Comparison of ENCODE assay signal across 8 cellular contexts in the genomic region with DNA sequence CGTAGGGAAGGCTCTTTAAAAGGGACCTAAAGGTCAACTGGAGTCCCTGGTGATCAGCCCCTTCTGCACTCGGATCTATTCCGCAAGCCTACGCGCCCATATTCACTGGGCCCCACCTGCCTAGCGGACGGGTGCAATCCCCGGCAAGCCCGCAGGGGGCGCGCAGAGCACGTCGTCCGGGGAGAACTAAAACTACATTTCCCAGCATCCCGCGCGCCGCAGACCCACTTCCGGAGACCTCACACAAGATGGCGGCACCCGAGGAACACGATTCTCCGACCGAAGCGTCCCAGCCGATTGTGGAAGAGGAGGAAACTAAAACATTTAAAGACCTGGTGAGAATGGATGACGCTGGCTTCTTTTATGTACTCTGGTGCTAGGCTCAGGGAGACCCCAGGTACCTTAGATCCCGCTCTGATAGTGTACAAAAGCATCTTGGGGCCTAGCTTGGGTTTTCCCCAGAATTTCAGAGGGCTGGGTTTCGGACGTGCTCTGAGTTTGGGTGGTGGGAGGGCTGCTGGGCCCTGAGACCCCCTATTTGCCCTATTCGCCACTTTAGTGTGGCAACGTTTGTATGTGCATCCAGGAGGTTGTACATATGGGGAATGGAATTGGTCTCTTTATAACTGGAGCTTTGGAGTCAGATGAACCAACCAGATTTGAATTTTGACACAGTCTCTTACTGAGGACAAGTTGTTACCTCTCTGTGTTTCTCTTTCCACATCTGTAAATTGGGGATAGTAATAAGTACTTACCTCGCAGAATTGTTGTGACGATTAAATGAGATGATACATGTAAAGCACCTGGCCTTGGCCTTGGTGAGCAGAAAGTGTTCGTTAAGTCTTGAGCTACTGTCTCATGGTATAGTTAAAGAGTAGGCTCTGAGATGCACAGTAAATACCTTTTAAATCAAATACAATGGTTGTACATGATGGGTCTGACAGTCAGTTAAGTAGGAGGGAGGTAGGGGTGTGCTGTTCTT. TPM values are rescaled to one million over a fixed set of nuclear protein-coding genes. Genes with fewer than 3 reads are reported as not detected.
A peak's percentile ranks its signal among the peaks of the same experiment; 100 is the strongest.
DNase-seq lines count a peak whose midpoint lies in the region; ATAC-seq and TF ChIP-seq lines count a peak whose summit lies in the region.

A gene (plus strand): TSS at position 227 of the 982 bp plus-strand sequence. CDS start 22 bp downstream, at position 249.

- RAD21 ChIA-PET in HCT116 (lab: Charles Lee; ENCODE audit: low non-redundant PET in 1 of 2, low total read pairs in 2 of 2, uncharacterized antibody in 2 of 2, unreplicated experiment in 2 of 2), result interaction anchor here in 1 of 2 experiments (1.7 kb wide), 1 partner anchor 78 kb away, joined by 4 read pairs; a partner anchor contains a TSS

- BruUV-seq in HCT116 (replicated peaks; lab: Mats Ljungman, UMichigan), result TSS peak; percentile 58

- no peak for TF ChIP-seq EP300 in SK-N-SH (IDR thresholded peaks at IDR 0.05; ENCODE audit: borderline replicate concordance in 1 of 2, low read depth in 1 of 2, low read length in 1 of 2)

- peak; percentile 75 for DNase-seq in GM04504 (ENCODE audit: low read depth)
- DNase-seq in HCT116 (ENCODE audit: low read depth, low spot score), result peak; percentile 82
- peak; percentile 85 for DNase-seq in MV-4-11 (lab: John Stamatoyannopoulos, UW)
- DNase-seq in SK-N-SH, result peak; percentile 92
- DNase-seq in activated naive CD4-positive, alpha-beta T cell treated with anti-CD3 and anti-CD28 coated beads, Interleukin-2, amount 50 U/mL, for 16 hours, result peak; percentile 98
- no peak for DNase-seq in glomerular endothelial cell (ENCODE audit: extremely low read depth, low read depth, low spot score)
- peak; percentile 98 for DNase-seq in omental fat pad (ENCODE audit: low spot score)
- DNase-seq in testis, result peak; percentile 98

- H3K9me3 ChIP-seq in HCT116 (ENCODE audit: control insufficient read depth in 1 of 2, insufficient read depth in 1 of 2, low read depth in 1 of 2, low read length in 2 of 2) (no peaks in the 10 kb centered on the region), SK-N-SH (no peaks in the 10 kb centered on the region), testis (no peaks in the 10 kb centered on the region)

- TF ChIP-seq POLR2A in HCT116 (IDR thresholded peaks at IDR 0.05; ENCODE audit: borderline replicate concordance, extremely low read depth, insufficient read depth, insufficient read length) (peak; percentile 65), testis (IDR thresholded peaks at IDR 0.05) (no peak)

- TF ChIP-seq RAD21 in HCT116 (IDR thresholded peaks at IDR 0.05; ENCODE audit: low read depth), result peak; percentile 63
- TF ChIP-seq RAD21 in SK-N-SH (IDR thresholded peaks at IDR 0.05; ENCODE audit: low read length), result peak; percentile 61

- H3K4me1 ChIP-seq in HCT116 (ENCODE audit: control insufficient read depth in 1 of 2, insufficient read depth in 2 of 2, low read length in 2 of 2) (peaks cover 12 to 61% of the 10 kb centered on the region in 2 experiments; a peak in 3 of 4 replicates), SK-N-SH (ENCODE audit: control insufficient read depth in 1 of 2, insufficient read depth in 2 of 2, low read depth in 1 of 2, low read length in 1 of 2) (peaks cover 8 to 10% of the 10 kb centered on the region in 2 experiments), testis (peaks cover 34% of the 10 kb centered on the region)

- CTCF ChIA-PET in HCT116 (lab: Charles Lee) (interaction anchor here (0.8 to 2.1 kb wide), 8 partner anchors 9 to 170 kb away, joined by 3 to 12 read pairs (median 3); no protein-coding TSS in a partner anchor), SK-N-SH (lab: Yijun Ruan, JAX) (interaction anchor here (0.7 to 3.8 kb wide), 18 partner anchors 8 to 170 kb away, joined by 3 to 23 read pairs (median 5); no protein-coding TSS in a partner anchor)

- H3K9me2 ChIP-seq in HCT116 (ENCODE audit: insufficient read depth) (no peaks in the 10 kb centered on the region), SK-N-SH (no peaks in the 10 kb centered on the region)

- H3K9ac ChIP-seq in HCT116 (ENCODE audit: low read length) (peak within 1 kb of the TSS; percentile 98), SK-N-SH (peak within 1 kb of the TSS; percentile 97)

- H3K79me2 ChIP-seq in HCT116 (ENCODE audit: insufficient read depth, low read length) (peaks cover 52% of the 10 kb centered on the region), SK-N-SH (ENCODE audit: insufficient read depth) (peaks cover 53% of the 10 kb centered on the region)

- WGBS in SK-N-SH (ENCODE audit: low lambda C conversion rate), result 5% methylated on average over 31 of the region's 35 CpGs
- 1 to 2% methylated on average over 23 to 35 of the region's 35 CpGs for WGBS in testis, 2 donors

- H4K20me1 ChIP-seq in HCT116 (ENCODE audit: insufficient read depth) (no peaks in the 10 kb centered on the region), SK-N-SH (ENCODE audit: insufficient read depth) (no peaks in the 10 kb centered on the region)

- peak; percentile 86 to 90 (median 88) for TF ChIP-seq CTCF in HCT116 (IDR thresholded peaks at IDR 0.05 in 2 of 3, conservative IDR thresholded peaks at IDR 0.05 in 1 of 3; ENCODE audit: borderline replicate concordance in 1 of 3, insufficient read depth in 1 of 3, low read depth in 2 of 3, low read length in 2 of 3)
- TF ChIP-seq CTCF in SK-N-SH (IDR thresholded peaks at IDR 0.05), result peak; percentile 82
- peak in 2 of 3 donors; percentile 47 to 81 for TF ChIP-seq CTCF in omental fat pad (IDR thresholded peaks at IDR 0.05)
- peak; percentile 98 to 99 (median 98) for TF ChIP-seq CTCF in testis (IDR thresholded peaks at IDR 0.05)

- POLR2A ChIA-PET in HCT116 (lab: Charles Lee) (interaction anchor here (1.2 to 2.2 kb wide), 4 partner anchors 10 to 83 kb away, joined by 3 to 9 read pairs (median 4); no protein-coding TSS in a partner anchor), SK-N-SH (lab: Yijun Ruan, JAX) (interaction anchor here (0.8 to 1.6 kb wide), 2 partner anchors 12 to 21 kb away, joined by 3 to 8 read pairs; no protein-coding TSS in a partner anchor)

- no peaks in the 10 kb centered on the region for H3K27me3 ChIP-seq in HCT116 (ENCODE audit: insufficient read depth, low read length)
- no peaks in the 10 kb centered on the region for H3K27me3 ChIP-seq in SK-N-SH (ENCODE audit: insufficient read depth)
- H3K27me3 ChIP-seq in testis, result no peaks in the 10 kb centered on the region

- ATAC-seq in HCT116, result peak; percentile 93
- peak; percentile 99 for ATAC-seq in omental fat pad (ENCODE audit: low FRiP score)

- H3K4me2 ChIP-seq in HCT116 (ENCODE audit: low read length) (peak within 1 kb of the TSS; percentile 92), SK-N-SH (peak within 1 kb of the TSS; percentile 88)

- H3K36me3 ChIP-seq in HCT116 (ENCODE audit: control insufficient read depth in 1 of 2, insufficient read depth in 2 of 2, low read length in 2 of 2) (peaks cover 12 to 36% of the 10 kb centered on the region in 2 experiments), SK-N-SH (replicated peaks in 1 of 2; ENCODE audit: control insufficient read depth in 1 of 2, insufficient read depth in 2 of 2, low read length in 1 of 2) (peaks cover 28 to 29% of the 10 kb centered on the region in 2 experiments), testis (ENCODE audit: low read depth, missing control alignments) (no peaks in the 10 kb centered on the region)

- intact Hi-C loops in HCT116 (cut with micrococcal nuclease), result loop anchor here (2.0 to 10.0 kb wide), 3 partner anchors 77 to 281 kb away; a partner anchor contains a TSS
- intact Hi-C loops in testis (cut with DNase I; ENCODE audit: low total_unique reads), result no loop called here

- peak within 1 kb of the TSS; percentile 67 for H3K27ac ChIP-seq in HCT116 (ENCODE audit: low read depth, low read length)
- peak within 1 kb of the TSS; percentile 75 to 82 for H3K27ac ChIP-seq in SK-N-SH (ENCODE audit: low read depth in 2 of 2, low read length in 1 of 2)
- H3K27ac ChIP-seq in testis, result peak within 1 kb of the TSS; percentile 57 to 79

- peak within 1 kb of the TSS; percentile 71 for H2AFZ ChIP-seq in HCT116 (ENCODE audit: low read depth, low read length, poor library complexity, severe bottlenecking)
- peak within 1 kb of the TSS; percentile 81 for H2AFZ ChIP-seq in SK-N-SH (ENCODE audit: low read depth)

- peaks cover 24% of the 10 kb centered on the region for H3F3A ChIP-seq in SK-N-SH (replicated peaks; ENCODE audit: insufficient read depth)

- H3K4me3 ChIP-seq in HCT116 (replicated peaks in 1 of 2; ENCODE audit: low read depth in 1 of 2, low read length in 2 of 2) (peak within 1 kb of the TSS; percentile 91 to 95), SK-N-SH (ENCODE audit: low read depth in 2 of 2, low read length in 1 of 2) (peak within 1 kb of the TSS; percentile 96 to 99), testis (peak within 1 kb of the TSS; percentile 78 to 87)

TF ChIP-seq in HCT116, 20 proteins besides CTCF, POLR2A, EP300 and RAD21 (continues in another document):
- TF ChIP-seq SRF (IDR thresholded peaks at IDR 0.05; ENCODE audit: low read depth), result no peak
- no peak for TF ChIP-seq EZH2 (IDR thresholded peaks at IDR 0.05)
- TF ChIP-seq POLR2AphosphoS5 (IDR thresholded peaks at IDR 0.05; ENCODE audit: low read depth, low read length), result peak; percentile 81
- peak; percentile 98 for TF ChIP-seq YY1 (IDR thresholded peaks at IDR 0.05; ENCODE audit: extremely low read depth, insufficient replicate concordance, low read depth, low read length)
- TF ChIP-seq EZH2phosphoT487 (IDR thresholded peaks at IDR 0.05; ENCODE audit: borderline replicate concordance), result no peak
- TF ChIP-seq CBX3 (IDR thresholded peaks at IDR 0.05; ENCODE audit: low read depth), result 0 out of 2 replicates have a peak, but pooled peaks have one; percentile 61
- TF ChIP-seq CEBPB (IDR thresholded peaks at IDR 0.05; ENCODE audit: low read depth), result no peak

RNA-seq across cellular contexts. Expression of the gene that starts here (rescaled TPM):
- total RNA-seq in HCT116 (2021; ENCODE audit: unreplicated experiment) (103 TPM), glomerular endothelial cell (49.5 and 51.6 TPM in 2 replicates), omental fat pad (10 to 100 TPM; 37.4 to 82.0 (median 51.1) TPM), testis (10 to 100 TPM; 82.4 to 85.4 TPM)
- 47.9 and 52.6 TPM in 2 replicates for polyA plus RNA-seq in HCT116 (2012)
- polyA plus RNA-seq in SK-N-SH (2012; rRNA removed) (68.4 and 90.9 TPM in 2 replicates), testis (ENCODE audit: insufficient read depth, low read depth, low replicate concordance) (52.4 TPM)
- polyA plus RNA-seq in SK-N-SH (2012; cell fraction: cytosol; rRNA removed), result 85.1 and 94.5 TPM in 2 replicates
- polyA plus RNA-seq in SK-N-SH (2012; cell fraction: nucleus; rRNA removed), result 82.2 and 158 TPM in 2 replicates
